ENCODE assay signal across 16 cellular contexts in genomic region chr12:106739815-106740552, GRCh38. TPM values are rescaled to one million over a fixed set of nuclear protein-coding genes. Genes with fewer than 3 reads are reported as not detected.
DNase-seq lines count a peak whose midpoint lies in the region; ATAC-seq, FAIRE-seq and TF ChIP-seq lines count a peak whose summit lies in the region.
"Had no signal": no experiment of that assay in that cellular context is flagged by ENCODE, and none has a peak within 500 bp of the region (broad histone marks: within the 10 kb centered on the region; RNA-seq: fewer than 3 reads in every experiment).

No MANE protein-coding gene starts in this region.

- H3K79me2 ChIP-seq in K562 (ENCODE audit: control insufficient read depth, insufficient read depth, low read length): no peaks in the 10 kb centered on the region

- no TSS peak for BruUV-seq in K562 (replicated peaks; lab: Mats Ljungman, UMichigan)

- no peaks in the 10 kb centered on the region for H3K36me3 ChIP-seq in K562 (ENCODE audit: control insufficient read depth, insufficient read depth, low read length)
- H3K36me3 ChIP-seq: neutrophil had no signal

- POLR2A ChIA-PET in K562 (lab: Yijun Ruan, JAX): interaction anchor here (0.5 to 1.9 kb wide), 4 partner anchors 9 to 170 kb away, joined by 3 to 10 read pairs (median 4); no protein-coding TSS in a partner anchor

- no peak for FAIRE-seq in K562 (lab: Jason Lieb, UNC)
- no peak for FAIRE-seq in urothelium cell line (lab: Jason Lieb, UNC)

- peaks cover 4 to 10% of the 10 kb centered on the region in 2 experiments for H3K27me3 ChIP-seq in K562 (ENCODE audit: control insufficient read depth in 2 of 2, insufficient read depth in 2 of 2, low read length in 2 of 2)

- no peak overlapping the region; the same call in 2 of the 3 replicates for H3K27ac ChIP-seq in K562 (ENCODE audit: extremely low read depth, low read depth, low read length)
- H3K27ac ChIP-seq: coronary artery, KMS-11, neutrophil had no signal

- H3K9me1 ChIP-seq in K562 (ENCODE audit: control insufficient read depth, insufficient read depth, low read length): no peaks in the 10 kb centered on the region

- DNase-seq in Right ventricle myocardium superior: no peak
- no peak for DNase-seq in cardiac septum (ENCODE audit: low spot score)
- peak; percentile 38 to 63 (median 47) for DNase-seq in K562 (ENCODE audit: extremely low read depth in 1 of 4, low spot score in 3 of 4)
- DNase-seq in iris pigment epithelial cell (ENCODE audit: low read depth): peak; percentile 24
- DNase-seq in urothelium cell line (ENCODE audit: low spot score): peak; percentile 42
- no peak for DNase-seq in stimulated activated naive CD8-positive, alpha-beta T cell treated with anti-CD3 and anti-CD28 coated beads, Interleukin-15, amount 100 ng/mL, for 72 hours
- no peak for DNase-seq in stimulated activated CD4-positive, alpha-beta T cell treated with anti-CD3 and anti-CD28 coated beads, Interleukin-4, amount 100 ng/mL, for 1 hour
- DNase-seq: activated CD4-positive, alpha-beta T cell treated with anti-CD3 and anti-CD28 coated beads, Interleukin-2, amount 10 ng/mL, durations not matched to agents 7 days and 5 days; NCI-H2081 treated with DMSO at 0.1 percent for 48 hours; stimulated activated naive CD8-positive, alpha-beta T cell treated with anti-CD3 and anti-CD28 coated beads, Interleukin-15, Interleukin-2, amounts not matched to agents 100 U/mL and 50 U/mL, for 24 hours; T-helper 2 cell had no signal

- TF ChIP-seq CTCF in K562 (IDR thresholded peaks at IDR 0.05 in 2 of 3, conservative IDR thresholded peaks at IDR 0.05 in 1 of 3; ENCODE audit: insufficient read depth in 2 of 3, low read depth in 1 of 3, low read length in 3 of 3): no peak

- H3K27ac Mint-ChIP-seq in stimulated activated naive CD8-positive, alpha-beta T cell treated with anti-CD3 and anti-CD28 coated beads, Interleukin-15, amount 100 ng/mL, for 72 hours: no peak overlapping the region
- H3K27ac Mint-ChIP-seq: activated CD4-positive, alpha-beta T cell treated with anti-CD3 and anti-CD28 coated beads, Interleukin-2, amount 10 ng/mL, durations not matched to agents 7 days and 5 days had no signal

- H3K4me3 ChIP-seq in K562: no peak overlapping the region
- H3K4me3 ChIP-seq: coronary artery, lung had no signal

- no peak for TF ChIP-seq POLR2A in K562 (conservative IDR thresholded peaks at IDR 0.05)

- H3K9ac ChIP-seq in K562 (ENCODE audit: insufficient read depth in 1 of 2, low read depth in 2 of 2, low read length in 2 of 2): no peak overlapping the region
- H3K9ac ChIP-seq: KMS-11 had no signal

- CTCF ChIA-PET in K562 (lab: Yijun Ruan, JAX; ENCODE audit: low intra/inter-chr PET ratio): no interaction called here

- H3K4me1 Mint-ChIP-seq in stimulated activated naive CD8-positive, alpha-beta T cell treated with anti-CD3 and anti-CD28 coated beads, Interleukin-15, amount 100 ng/mL, for 72 hours: peaks cover 15% of the 10 kb centered on the region
- H3K4me1 Mint-ChIP-seq: activated CD4-positive, alpha-beta T cell treated with anti-CD3 and anti-CD28 coated beads, Interleukin-2, amount 10 ng/mL, durations not matched to agents 7 days and 5 days had no signal

- H3K4me3 Mint-ChIP-seq in stimulated activated naive CD8-positive, alpha-beta T cell treated with anti-CD3 and anti-CD28 coated beads, Interleukin-15, amount 100 ng/mL, for 72 hours: no peak overlapping the region
- H3K4me3 Mint-ChIP-seq: activated CD4-positive, alpha-beta T cell treated with anti-CD3 and anti-CD28 coated beads, Interleukin-2, amount 10 ng/mL, durations not matched to agents 7 days and 5 days had no signal

- no peaks in the 10 kb centered on the region for H4K20me1 ChIP-seq in K562 (replicated peaks; ENCODE audit: control insufficient read depth, insufficient read depth, low read length)

- TF ChIP-seq EP300 in K562 (IDR thresholded peaks at IDR 0.05; ENCODE audit: low read length): no peak

- no peak overlapping the region for H2AFZ ChIP-seq in K562 (ENCODE audit: low read depth, low read length)

- no peak for TF ChIP-seq RAD21 in K562 (CRISPR knock-in tag; conservative IDR thresholded peaks at IDR 0.05 in 1 of 2, IDR thresholded peaks at IDR 0.05 in 1 of 2)

- intact Hi-C loops in Right ventricle myocardium superior (cut with DNase I): no loop called here
- intact Hi-C loops in cardiac septum (cut with DNase I): no loop called here
- intact Hi-C loops in K562 (cut with micrococcal nuclease): loop anchor here (10.0 kb wide), 1 partner anchor 175 kb away; no protein-coding TSS in a partner anchor

- peak; percentile 47 for ATAC-seq in Right ventricle myocardium superior (ENCODE audit: poor library complexity)
- peak; percentile 59; the same call in 2 of the 3 replicates for ATAC-seq in K562
- no peak for ATAC-seq in HG02642 (IDR thresholded peaks at IDR 0.05; ENCODE audit: poor library complexity, unreplicated experiment)
- no peak for ATAC-seq in stimulated activated naive CD8-positive, alpha-beta T cell treated with anti-CD3 and anti-CD28 coated beads, Interleukin-15, amount 100 ng/mL, for 72 hours
- ATAC-seq: stimulated activated naive CD8-positive, alpha-beta T cell treated with anti-CD3 and anti-CD28 coated beads, Interleukin-15, Interleukin-2, amounts not matched to agents 100 U/mL and 50 U/mL, for 24 hours had no signal

- 6% methylated on average over 10 of the region's 10 CpGs for WGBS in K562 (ENCODE audit: insufficient coverage, low coverage, missing lambda C conversion rate)

- no peaks in the 10 kb centered on the region for H3K9me3 ChIP-seq in K562 (replicated peaks; ENCODE audit: control insufficient read depth, insufficient read depth, low read depth, low read length)
- H3K9me3 ChIP-seq: neutrophil had no signal

- H3K4me1 ChIP-seq in K562 (replicated peaks in 1 of 2; ENCODE audit: control insufficient read depth in 2 of 2, insufficient read depth in 2 of 2, low read length in 2 of 2): peaks cover 0 to 17% of the 10 kb centered on the region in 2 experiments; a peak in 2 of 5 replicates

- no peak overlapping the region; the same call in 1 of the 2 replicates for H3K4me2 ChIP-seq in K562 (ENCODE audit: insufficient read depth, low read length)
- H3K4me2 ChIP-seq: KMS-11 had no signal

- H3K27me3 Mint-ChIP-seq in stimulated activated naive CD8-positive, alpha-beta T cell treated with anti-CD3 and anti-CD28 coated beads, Interleukin-15, amount 100 ng/mL, for 72 hours: peaks cover 8% of the 10 kb centered on the region

- no peaks in the 10 kb centered on the region for H3K9me3 Mint-ChIP-seq in stimulated activated naive CD8-positive, alpha-beta T cell treated with anti-CD3 and anti-CD28 coated beads, Interleukin-15, amount 100 ng/mL, for 72 hours
- H3K9me3 Mint-ChIP-seq: activated CD4-positive, alpha-beta T cell treated with anti-CD3 and anti-CD28 coated beads, Interleukin-2, amount 10 ng/mL, durations not matched to agents 7 days and 5 days had no signal

- in situ Hi-C loops in K562 (cut with MboI): no loop called here

TF ChIP-seq in K562, 482 proteins besides CTCF, POLR2A, EP300 and RAD21 (continues in another document):
- peak; percentile 53 for TF ChIP-seq FOSL1 (tag; conservative IDR thresholded peaks at IDR 0.05)
- TF ChIP-seq, protein P1, sequence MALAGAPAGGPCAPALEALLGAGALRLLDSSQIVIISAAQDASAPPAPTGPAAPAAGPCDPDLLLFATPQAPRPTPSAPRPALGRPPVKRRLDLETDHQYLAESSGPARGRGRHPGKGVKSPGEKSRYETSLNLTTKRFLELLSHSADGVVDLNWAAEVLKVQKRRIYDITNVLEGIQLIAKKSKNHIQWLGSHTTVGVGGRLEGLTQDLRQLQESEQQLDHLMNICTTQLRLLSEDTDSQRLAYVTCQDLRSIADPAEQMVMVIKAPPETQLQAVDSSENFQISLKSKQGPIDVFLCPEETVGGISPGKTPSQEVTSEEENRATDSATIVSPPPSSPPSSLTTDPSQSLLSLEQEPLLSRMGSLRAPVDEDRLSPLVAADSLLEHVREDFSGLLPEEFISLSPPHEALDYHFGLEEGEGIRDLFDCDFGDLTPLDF (CRISPR knock-in tag; IDR thresholded peaks at IDR 0.05): no peak
- peak; percentile 87 for TF ChIP-seq JUND (IDR thresholded peaks at IDR 0.05; ENCODE audit: borderline replicate concordance, low read depth, low read length)
- TF ChIP-seq JUND (tag; IDR thresholded peaks at IDR 0.05; ENCODE audit: borderline replicate concordance, low read depth, low read length): peak; percentile 73; the same call in 1 of the 3 replicates
- TF ChIP-seq ZNF24 (IDR thresholded peaks at IDR 0.05): peak; percentile 35; the same call in 1 of the 2 replicates
- TF ChIP-seq FUS (optimal IDR thresholded peaks at IDR 0.05; ENCODE audit: low read depth, low read length): no peak
- peak; percentile 60 for TF ChIP-seq JUN (IDR thresholded peaks at IDR 0.05; ENCODE audit: borderline replicate concordance, low read depth, low read length)
- no peak for TF ChIP-seq JUN (CRISPR knock-in tag; IDR thresholded peaks at IDR 0.05; ENCODE audit: borderline replicate concordance)
- 0 out of 2 replicates have a peak, but pooled peaks have one; percentile 6 for TF ChIP-seq ARID1B (IDR thresholded peaks at IDR 0.05)

RNA-seq across cellular contexts. Expression of gene RIC8B, which starts 34.5 kb away (rescaled TPM):
- total RNA-seq in Right ventricle myocardium superior: 25.4 TPM
- total RNA-seq in cardiac septum: 23.5 TPM
- 9.0 and 16.7 TPM in 2 replicates for total RNA-seq in K562 (2011; cell fraction: chromatin; rRNA removed; ENCODE audit: low replicate concordance)
- total RNA-seq in K562 (2011; cell fraction: nucleolus; rRNA removed): 3.0 and 3.9 TPM in 2 replicates
- 6.3 and 11.9 TPM in 2 replicates for total RNA-seq in K562 (2011; cell fraction: nucleoplasm; rRNA removed)
- 2.2 and 2.9 TPM in 2 replicates for total RNA-seq in K562 (2014; rRNA removed)
- total RNA-seq in K562 (2014; rRNA removed; fragmentation: Illumina TruSeq; extraction: Trizol): 5.6 and 5.9 TPM in 2 replicates
- 6.4 and 7.2 TPM in 2 replicates for total RNA-seq in K562 (2015; rRNA removed; fragmentation: Illumina TruSeq; extraction: Trizol)
- 6.0 and 6.7 TPM in 2 replicates for total RNA-seq in K562 (2021)
- polyA plus RNA-seq in K562 (2011; rRNA removed): 6.1 and 8.1 TPM in 2 replicates
- 2.1 and 3.3 TPM in 2 replicates for polyA plus RNA-seq in K562 (2011; cell fraction: cytosol; rRNA removed)
- polyA plus RNA-seq in K562 (2011; cell fraction: nucleus; rRNA removed): 7.4 and 10.2 TPM in 2 replicates
- 5.0 and 5.8 TPM in 2 replicates for polyA plus RNA-seq in K562 (2012)
- polyA plus RNA-seq in K562 (2014; fragmentation: Illumina TruSeq; extraction: Trizol): 4.8 and 4.9 TPM in 2 replicates
- 1 to 10 TPM in 1 of 2 experiments, under 1 TPM in 1; 0.92 to 1.6 TPM for polyA plus RNA-seq in K562 (2014; fragmentation: Nextera tagmentation; extraction: Ambion mirVana)
- polyA plus RNA-seq in K562 (2014; rRNA removed): 3.2 and 3.7 TPM in 2 replicates
- polyA minus RNA-seq in K562 (2011; rRNA and poly(A)+ RNA removed): 17.3 and 20.0 TPM in 2 replicates
- polyA minus RNA-seq in K562 (2011; cell fraction: cytosol; rRNA and poly(A)+ RNA removed): 2.3 and 6.4 TPM in 2 replicates
- polyA minus RNA-seq in K562 (2011; cell fraction: nucleus; rRNA and poly(A)+ RNA removed): 7.8 and 13.4 TPM in 2 replicates

Comparison
In these comparisons a context has a peak if more than half of its experiments do, and no peak if none do; other contexts are left out.
1. ATAC-seq: peak in Right ventricle myocardium superior (single experiment) and K562 (single experiment); none in HG02642 (single experiment) and stimulated activated naive CD8-positive, alpha-beta T cell treated with anti-CD3 and anti-CD28 coated beads, Interleukin-15, amount 100 ng/mL, for 72 hours (single experiment).
2. DNase-seq: peak in K562 (4 of 4), iris pigment epithelial cell (single experiment) and urothelium cell line (single experiment); none in Right ventricle myocardium superior (single experiment), cardiac septum (single experiment), stimulated activated naive CD8-positive, alpha-beta T cell treated with anti-CD3 and anti-CD28 coated beads, Interleukin-15, amount 100 ng/mL, for 72 hours (0 of 2) and stimulated activated CD4-positive, alpha-beta T cell treated with anti-CD3 and anti-CD28 coated beads, Interleukin-4, amount 100 ng/mL, for 1 hour (single experiment).